Comparison of ENCODE assay signal across 8 cellular contexts in the genomic region with DNA sequence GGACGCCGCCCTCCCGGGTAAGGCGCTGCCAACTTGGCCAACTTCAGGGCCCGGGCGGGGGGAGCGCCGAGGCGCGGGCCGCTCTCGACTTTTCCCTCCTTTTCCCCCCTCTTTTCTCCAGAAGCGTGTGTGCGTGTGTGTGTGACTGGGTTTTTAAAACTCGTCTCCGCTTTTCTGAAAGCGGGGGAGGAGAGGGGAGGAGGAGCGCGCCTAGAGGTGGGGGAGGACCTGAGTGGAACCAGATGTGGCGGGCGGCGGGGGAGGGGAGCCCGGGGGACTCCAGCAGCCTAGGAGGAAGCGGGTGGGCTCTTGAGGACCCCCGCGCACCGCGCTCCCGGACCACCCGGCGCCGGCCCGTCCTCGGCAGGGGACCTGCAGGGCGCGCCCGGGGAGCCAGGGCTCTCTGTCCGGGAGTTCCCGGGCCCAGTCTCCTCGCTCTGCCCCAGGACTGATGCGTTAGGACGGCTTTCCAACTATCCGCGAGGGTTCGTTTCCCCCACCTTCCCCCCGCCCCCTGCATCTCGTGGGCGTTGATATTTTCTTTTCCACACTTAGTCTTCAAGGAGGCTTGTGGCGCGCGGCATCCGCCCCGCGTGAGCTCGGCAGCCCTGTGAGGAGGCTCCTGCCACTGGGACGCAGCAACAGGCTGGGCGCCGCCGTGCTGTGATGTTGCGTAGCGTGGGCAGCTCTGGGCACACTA.
A peak's percentile ranks its signal among the peaks of the same experiment; 100 is the strongest.
DNase-seq lines count a peak whose midpoint lies in the region; TF ChIP-seq lines count a peak whose summit lies in the region.

No MANE protein-coding gene starts in this region.

- peak overlapping the region; percentile 78 for H3K4me3 ChIP-seq in astrocyte of the spinal cord (ENCODE audit: low read depth, low read length)

- TF ChIP-seq CTCF in astrocyte of the spinal cord (IDR thresholded peaks at IDR 0.05; ENCODE audit: low read depth, low read length), result no peak

- in situ Hi-C loops in astrocyte of the spinal cord (cut with HindIII; ENCODE audit: low sequenced_read_pairs), result no loop called here

- DNase-seq in NCI-H748 (lab: John Stamatoyannopoulos, UW; ENCODE audit: unreplicated experiment) (peak; percentile 40), NCI-H748 treated with DMSO at 0.1 percent for 48 hours (lab: John Stamatoyannopoulos, UW) (no peak), OCI-M1 (lab: John Stamatoyannopoulos, UW) (peak; percentile 74), astrocyte of the spinal cord (ENCODE audit: low read depth, low spot score) (peak; percentile 82), islet precursor cell (peak; percentile 80), RKO (ENCODE audit: low spot score) (no peak), COLO668 (lab: John Stamatoyannopoulos, UW; ENCODE audit: unreplicated experiment) (no peak)
- DNase-seq in stimulated activated CD4-positive, alpha-beta T cell treated with anti-CD3 and anti-CD28 coated beads, Interleukin-12 subunit alpha, Interleukin-12 subunit beta, amount 100 ng/mL, for 48 hours (ENCODE audit: low read depth in 2 of 3, low spot score in 1 of 3), result peak in 2 of 3 donors; percentile 14 to 38

Comparison
In these comparisons a context has a peak if more than half of its experiments do, and no peak if none do; other contexts are left out.
1. DNase-seq: peak in NCI-H748 (single experiment), OCI-M1 (single experiment), astrocyte of the spinal cord (single experiment), islet precursor cell (single experiment) and stimulated activated CD4-positive, alpha-beta T cell treated with anti-CD3 and anti-CD28 coated beads, Interleukin-12 subunit alpha, Interleukin-12 subunit beta, amount 100 ng/mL, for 48 hours (2 of 3); none in NCI-H748 treated with DMSO at 0.1 percent for 48 hours (single experiment), RKO (single experiment) and COLO668 (single experiment).